1 cellular context compared by ENCODE assay signal in the genomic region with DNA sequence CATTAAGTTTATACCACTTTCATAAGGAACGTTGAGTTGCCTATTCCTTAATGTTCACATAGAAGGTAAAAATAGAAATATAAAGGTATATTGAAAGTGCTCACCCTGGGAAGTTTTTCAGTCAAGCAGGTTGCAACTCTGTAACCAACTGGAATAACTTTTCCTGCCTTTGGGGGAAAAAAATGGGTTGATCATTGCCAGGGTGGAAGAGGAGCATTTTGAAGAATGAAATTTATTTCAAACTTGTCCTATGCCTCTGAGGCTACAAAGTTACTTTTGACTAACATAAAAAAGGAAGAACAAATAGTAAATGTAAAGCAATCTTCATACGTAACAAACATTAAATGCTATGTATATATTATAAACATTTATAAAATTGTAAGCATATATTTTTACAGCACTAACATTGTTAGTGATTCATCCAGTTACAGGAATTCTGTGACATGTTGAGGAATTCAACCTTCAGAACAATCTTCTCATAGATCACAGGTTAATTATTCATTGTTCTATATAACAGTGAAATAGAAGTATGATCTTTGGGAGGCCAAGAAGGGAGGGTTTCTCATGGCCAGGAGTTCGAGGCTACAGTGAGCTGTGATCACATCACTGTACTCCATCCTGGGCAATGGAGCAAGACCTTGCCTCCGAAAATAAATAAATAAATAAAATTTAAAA.
TF ChIP-seq lines count a peak whose summit lies in the region.

No MANE protein-coding gene starts in this region.

TF ChIP-seq in GM23338, 12 proteins besides CTCF, POLR2A, EP300 and RAD21 (continued from another document):
- TF ChIP-seq, protein P1, sequence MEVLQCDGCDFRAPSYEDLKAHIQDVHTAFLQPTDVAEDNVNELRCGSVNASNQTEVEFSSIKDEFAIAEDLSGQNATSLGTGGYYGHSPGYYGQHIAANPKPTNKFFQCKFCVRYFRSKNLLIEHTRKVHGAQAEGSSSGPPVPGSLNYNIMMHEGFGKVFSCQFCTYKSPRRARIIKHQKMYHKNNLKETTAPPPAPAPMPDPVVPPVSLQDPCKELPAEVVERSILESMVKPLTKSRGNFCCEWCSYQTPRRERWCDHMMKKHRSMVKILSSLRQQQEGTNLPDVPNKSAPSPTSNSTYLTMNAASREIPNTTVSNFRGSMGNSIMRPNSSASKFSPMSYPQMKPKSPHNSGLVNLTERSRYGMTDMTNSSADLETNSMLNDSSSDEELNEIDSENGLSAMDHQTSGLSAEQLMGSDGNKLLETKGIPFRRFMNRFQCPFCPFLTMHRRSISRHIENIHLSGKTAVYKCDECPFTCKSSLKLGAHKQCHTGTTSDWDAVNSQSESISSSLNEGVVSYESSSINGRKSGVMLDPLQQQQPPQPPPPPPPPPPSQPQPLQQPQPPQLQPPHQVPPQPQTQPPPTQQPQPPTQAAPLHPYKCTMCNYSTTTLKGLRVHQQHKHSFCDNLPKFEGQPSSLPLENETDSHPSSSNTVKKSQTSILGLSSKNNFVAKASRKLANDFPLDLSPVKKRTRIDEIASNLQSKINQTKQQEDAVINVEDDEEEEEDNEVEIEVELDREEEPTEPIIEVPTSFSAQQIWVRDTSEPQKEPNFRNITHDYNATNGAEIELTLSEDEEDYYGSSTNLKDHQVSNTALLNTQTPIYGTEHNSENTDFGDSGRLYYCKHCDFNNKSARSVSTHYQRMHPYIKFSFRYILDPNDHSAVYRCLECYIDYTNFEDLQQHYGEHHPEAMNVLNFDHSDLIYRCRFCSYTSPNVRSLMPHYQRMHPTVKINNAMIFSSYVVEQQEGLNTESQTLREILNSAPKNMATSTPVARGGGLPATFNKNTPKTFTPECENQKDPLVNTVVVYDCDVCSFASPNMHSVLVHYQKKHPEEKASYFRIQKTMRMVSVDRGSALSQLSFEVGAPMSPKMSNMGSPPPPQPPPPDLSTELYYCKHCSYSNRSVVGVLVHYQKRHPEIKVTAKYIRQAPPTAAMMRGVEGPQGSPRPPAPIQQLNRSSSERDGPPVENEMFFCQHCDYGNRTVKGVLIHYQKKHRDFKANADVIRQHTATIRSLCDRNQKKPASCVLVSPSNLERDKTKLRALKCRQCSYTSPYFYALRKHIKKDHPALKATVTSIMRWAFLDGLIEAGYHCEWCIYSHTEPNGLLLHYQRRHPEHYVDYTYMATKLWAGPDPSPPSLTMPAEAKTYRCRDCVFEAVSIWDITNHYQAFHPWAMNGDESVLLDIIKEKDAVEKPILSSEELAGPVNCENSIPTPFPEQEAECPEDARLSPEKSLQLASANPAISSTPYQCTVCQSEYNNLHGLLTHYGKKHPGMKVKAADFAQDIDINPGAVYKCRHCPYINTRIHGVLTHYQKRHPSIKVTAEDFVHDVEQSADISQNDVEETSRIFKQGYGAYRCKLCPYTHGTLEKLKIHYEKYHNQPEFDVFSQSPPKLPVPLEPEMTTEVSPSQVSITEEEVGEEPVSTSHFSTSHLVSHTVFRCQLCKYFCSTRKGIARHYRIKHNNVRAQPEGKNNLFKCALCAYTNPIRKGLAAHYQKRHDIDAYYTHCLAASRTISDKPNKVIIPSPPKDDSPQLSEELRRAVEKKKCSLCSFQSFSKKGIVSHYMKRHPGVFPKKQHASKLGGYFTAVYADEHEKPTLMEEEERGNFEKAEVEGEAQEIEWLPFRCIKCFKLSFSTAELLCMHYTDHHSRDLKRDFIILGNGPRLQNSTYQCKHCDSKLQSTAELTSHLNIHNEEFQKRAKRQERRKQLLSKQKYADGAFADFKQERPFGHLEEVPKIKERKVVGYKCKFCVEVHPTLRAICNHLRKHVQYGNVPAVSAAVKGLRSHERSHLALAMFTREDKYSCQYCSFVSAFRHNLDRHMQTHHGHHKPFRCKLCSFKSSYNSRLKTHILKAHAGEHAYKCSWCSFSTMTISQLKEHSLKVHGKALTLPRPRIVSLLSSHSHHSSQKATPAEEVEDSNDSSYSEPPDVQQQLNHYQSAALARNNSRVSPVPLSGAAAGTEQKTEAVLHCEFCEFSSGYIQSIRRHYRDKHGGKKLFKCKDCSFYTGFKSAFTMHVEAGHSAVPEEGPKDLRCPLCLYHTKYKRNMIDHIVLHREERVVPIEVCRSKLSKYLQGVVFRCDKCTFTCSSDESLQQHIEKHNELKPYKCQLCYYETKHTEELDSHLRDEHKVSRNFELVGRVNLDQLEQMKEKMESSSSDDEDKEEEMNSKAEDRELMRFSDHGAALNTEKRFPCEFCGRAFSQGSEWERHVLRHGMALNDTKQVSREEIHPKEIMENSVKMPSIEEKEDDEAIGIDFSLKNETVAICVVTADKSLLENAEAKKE (CRISPR knock-in tag; IDR thresholded peaks at IDR 0.05): no peak
